3 cellular contexts compared by ENCODE assay signal in the genomic region with DNA sequence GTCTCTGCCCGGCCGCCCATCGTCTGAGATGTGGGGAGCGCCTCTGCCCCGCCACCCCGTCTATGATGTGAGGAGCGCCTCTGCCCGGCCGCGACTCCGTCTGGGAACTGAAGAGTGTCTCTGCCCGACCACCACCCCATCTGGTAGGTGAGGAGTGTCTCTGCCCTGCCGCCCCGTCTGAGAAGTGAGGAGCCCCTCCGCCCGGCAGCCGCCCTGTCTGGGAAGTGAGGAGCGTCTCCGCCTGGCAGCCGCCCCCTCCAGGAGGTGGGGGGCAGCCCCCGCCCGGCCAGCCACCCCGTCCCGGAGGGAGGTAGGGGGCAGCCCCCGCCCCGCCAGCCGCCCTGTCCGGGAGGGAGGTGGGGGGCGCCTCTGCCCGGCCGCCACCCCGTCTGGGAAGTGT.
DNase-seq lines count a peak whose midpoint lies in the region; ATAC-seq and TF ChIP-seq lines count a peak whose summit lies in the region.
"Not testable (repeated sequence)": the region's sequence is repeated elsewhere in the genome, so short reads cannot be mapped to it uniquely, and the experiment has no call there.

No MANE protein-coding gene starts in this region.

- not testable (repeated sequence) for ATAC-seq in right cardiac atrium

- not testable (repeated sequence) for H3K9me3 ChIP-seq in right cardiac atrium (ENCODE audit: control insufficient read depth, low read length); testis

- not testable (repeated sequence) for H3K27ac ChIP-seq in right cardiac atrium (ENCODE audit: low read length); testis

- not testable (repeated sequence) for TF ChIP-seq CTCF in testis (IDR thresholded peaks at IDR 0.05)

- not testable (repeated sequence) for H3K27me3 ChIP-seq in right cardiac atrium (ENCODE audit: control insufficient read depth, insufficient read depth); testis

- DNase-seq in activated gamma-delta T cell (lab: John Stamatoyannopoulos, UW) (peak; percentile 12), right cardiac atrium (peak in 2 of 3 donors; percentile 29 to 43)
- not testable (repeated sequence) for DNase-seq in testis

- not testable (repeated sequence) for H3K36me3 ChIP-seq in testis (ENCODE audit: low read depth, missing control alignments)

- H3K4me1 ChIP-seq in right cardiac atrium (ENCODE audit: control insufficient read depth, insufficient read depth, low read length); testis: not testable (repeated sequence)

- not testable (repeated sequence) for H3K4me3 ChIP-seq in right cardiac atrium (ENCODE audit: low read length)
- peak overlapping the region; percentile 2 to 24 for H3K4me3 ChIP-seq in testis

- intact Hi-C loops in right cardiac atrium (cut with DNase I); testis (cut with DNase I; ENCODE audit: low total_unique reads): not testable (repeated sequence)

- 93% methylated on average over 32 of the region's 32 CpGs for WGBS in right cardiac atrium
- WGBS in testis, 2 donors = 83% methylated on average over 31 of the region's 32 CpGs; no CpG with 5 or more reads in 1 of the 2 donors

- not testable (repeated sequence) for TF ChIP-seq POLR2A in testis (IDR thresholded peaks at IDR 0.05)
